Comparison of ENCODE assay signal across 9 cellular contexts in genomic region chr17:4639301-4640059, GRCh38. TPM values are rescaled to one million over a fixed set of nuclear protein-coding genes. Genes with fewer than 3 reads are reported as not detected.
DNase-seq lines count a peak whose midpoint lies in the region; ATAC-seq, FAIRE-seq and TF ChIP-seq lines count a peak whose summit lies in the region.
"Not testable (repeated sequence)": the region's sequence is repeated elsewhere in the genome, so short reads cannot be mapped to it uniquely, and the experiment has no call there.
"Had no signal": no experiment of that assay in that cellular context is flagged by ENCODE, and none has a peak within 500 bp of the region (broad histone marks: within the 10 kb centered on the region; RNA-seq: fewer than 3 reads in every experiment).

No MANE protein-coding gene starts in this region.

- not testable (repeated sequence) for H3K36me3 ChIP-seq in keratinocyte (ENCODE audit: control insufficient read depth in 2 of 2, extremely low read depth in 1 of 2, insufficient read depth in 2 of 2, low read length in 2 of 2)

- H3K4me1 Mint-ChIP-seq in activated T-cell treated with anti-CD3 and anti-CD28 coated beads, Interleukin-2, amount 50 U/mL, for 24 hours (ENCODE audit: low read depth): peaks cover 24% of the 10 kb centered on the region
- peaks cover 6 to 18% of the 10 kb centered on the region in 2 donors for H3K4me1 Mint-ChIP-seq in effector memory CD8-positive, alpha-beta T cell (ENCODE audit: low read depth in 2 of 2)

- not testable (repeated sequence) for H3K36me3 Mint-ChIP-seq in activated T-cell treated with anti-CD3 and anti-CD28 coated beads, Interleukin-2, amount 50 U/mL, for 24 hours (ENCODE audit: low read depth); effector memory CD8-positive, alpha-beta T cell (ENCODE audit: insufficient read depth)

- not testable (repeated sequence) for H3K27ac Mint-ChIP-seq in activated T-cell treated with anti-CD3 and anti-CD28 coated beads, Interleukin-2, amount 50 U/mL, for 24 hours; effector memory CD8-positive, alpha-beta T cell

- not testable (repeated sequence) for H3K4me3 ChIP-seq in keratinocyte (ENCODE audit: control insufficient read depth in 2 of 3, extremely low read depth in 1 of 3, insufficient read depth in 2 of 3, low read depth in 1 of 3, low read length in 3 of 3)
- peak overlapping the region in 4 of 7 experiments; percentile 12 to 37 (median 19) for H3K4me3 ChIP-seq in skin epidermis

- H3K9me1 ChIP-seq in keratinocyte (ENCODE audit: control insufficient read depth, extremely low read depth, insufficient read depth, low read length): not testable (repeated sequence)

- peak; percentile 92 for FAIRE-seq in GM12892 (lab: Jason Lieb, UNC)
- not testable (repeated sequence) for FAIRE-seq in keratinocyte (lab: Jason Lieb, UNC)

- TF ChIP-seq CTCF in keratinocyte (optimal IDR thresholded peaks at IDR 0.05 in 1 of 3, IDR thresholded peaks at IDR 0.05 in 1 of 3, conservative IDR thresholded peaks at IDR 0.05 in 1 of 3; ENCODE audit: extremely low read depth in 1 of 3, insufficient read depth in 2 of 3, low read length in 3 of 3): peak in 1 of 3 experiments; percentile 42

- not testable (repeated sequence) for H3K9ac ChIP-seq in keratinocyte (ENCODE audit: control insufficient read depth, extremely low read depth, insufficient read depth, low read length)

- H4K20me1 ChIP-seq in keratinocyte (ENCODE audit: control insufficient read depth, extremely low read depth, insufficient read depth, low read length): not testable (repeated sequence)

- H3K27me3 ChIP-seq in keratinocyte (ENCODE audit: control insufficient read depth, extremely low read depth, insufficient read depth, low read length): peaks cover 63% of the 10 kb centered on the region

- not testable (repeated sequence) for H3K4me1 ChIP-seq in keratinocyte (ENCODE audit: control insufficient read depth, extremely low read depth, insufficient read depth, low read length)

- in situ Hi-C loops in ACHN (cut with HindIII; ENCODE audit: low pct_ligation_motif_present, low pct_unique_long_range_greater_than_20kb, low sequenced_read_pairs); SK-MEL-5 (cut with HindIII; ENCODE audit: low pct_unique_long_range_greater_than_20kb, low sequenced_read_pairs): not testable (repeated sequence)

- ATAC-seq in effector memory CD8-positive, alpha-beta T cell (replicated peaks): peak; percentile 76

- H3K4me3 Mint-ChIP-seq in activated T-cell treated with anti-CD3 and anti-CD28 coated beads, Interleukin-2, amount 50 U/mL, for 24 hours: not testable (repeated sequence)
- peak overlapping the region; percentile 40 to 46 for H3K4me3 Mint-ChIP-seq in effector memory CD8-positive, alpha-beta T cell

- H3K79me2 ChIP-seq in keratinocyte (ENCODE audit: control insufficient read depth, insufficient read depth, low read length): not testable (repeated sequence)

- TF ChIP-seq POLR2A in GM12892 (IDR thresholded peaks at IDR 0.05; ENCODE audit: low read depth, low read length): not testable (repeated sequence)

- not testable (repeated sequence) for H3K9me3 Mint-ChIP-seq in activated T-cell treated with anti-CD3 and anti-CD28 coated beads, Interleukin-2, amount 50 U/mL, for 24 hours; effector memory CD8-positive, alpha-beta T cell

- dilution Hi-C loops in keratinocyte (cut with MboI; ENCODE audit: extremely low pct_ligation_motif_present, low sequenced_read_pairs): not testable (repeated sequence)

- H3K27ac ChIP-seq in keratinocyte (ENCODE audit: control insufficient read depth, insufficient read depth, low read length); skin epidermis: not testable (repeated sequence)

- not testable (repeated sequence) for H3K9me3 ChIP-seq in keratinocyte (ENCODE audit: control insufficient read depth, low read depth, low read length)

- H2AFZ ChIP-seq in keratinocyte (ENCODE audit: control insufficient read depth, low read length): not testable (repeated sequence)

- H3K4me2 ChIP-seq in keratinocyte (ENCODE audit: control insufficient read depth, extremely low read depth, insufficient read depth, low read depth, low read length): peak overlapping the region; percentile 16

- peak; percentile 43 for DNase-seq in ACHN
- DNase-seq in GM12892 (ENCODE audit: insufficient read length); keratinocyte (ENCODE audit: low read depth, low spot score): not testable (repeated sequence)
- peak; percentile 10 to 20 for DNase-seq in NCI-H1930 (lab: John Stamatoyannopoulos, UW)
- DNase-seq in SK-MEL-5 (ENCODE audit: low read depth, low spot score): peak; percentile 30
- peak; percentile 40 for DNase-seq in activated T-cell treated with anti-CD3 and anti-CD28 coated beads, Interleukin-2, amount 50 U/mL, for 24 hours
- peak in 1 of 3 experiments; percentile 4 for DNase-seq in effector memory CD8-positive, alpha-beta T cell

- H3K27me3 Mint-ChIP-seq in activated T-cell treated with anti-CD3 and anti-CD28 coated beads, Interleukin-2, amount 50 U/mL, for 24 hours: peaks cover 86% of the 10 kb centered on the region
- peaks cover 85 to 94% of the 10 kb centered on the region in 2 donors for H3K27me3 Mint-ChIP-seq in effector memory CD8-positive, alpha-beta T cell

RNA-seq across cellular contexts. Expression of gene ALOX15, which starts 2.0 kb away (rescaled TPM):
- not detected for polyA plus RNA-seq in GM12892 (2012; ENCODE audit: missing spikeins)
- not detected in 2 replicates for total RNA-seq in SK-MEL-5 (2014; rRNA removed; shearing (Covaris generic))
- polyA plus RNA-seq in SK-MEL-5 (2015; cell fraction: cytosol; rRNA removed): not detected in 2 replicates
- polyA plus RNA-seq in SK-MEL-5 (2015; cell fraction: nucleus; rRNA removed): not detected in 2 replicates
- polyA plus RNA-seq in keratinocyte: 0.02 to 0.04 TPM (median 0.04 TPM) in 3 replicates
- not detected for polyA plus RNA-seq in keratinocyte (2011; ENCODE audit: low read depth)
- polyA plus RNA-seq in keratinocyte (2011; cell fraction: cytosol; rRNA removed): 0.04 TPM in 1 of 2 replicates, not detected in the other
- polyA plus RNA-seq in keratinocyte (2011; cell fraction: nucleus; rRNA removed): not detected in 2 replicates
- polyA plus RNA-seq in keratinocyte (2012; ENCODE audit: low replicate concordance): not detected in 2 replicates
- not detected in 3 replicates for polyA minus RNA-seq in keratinocyte
- polyA minus RNA-seq in keratinocyte (2011; cell fraction: cytosol; rRNA and poly(A)+ RNA removed): not detected
- not detected in 2 replicates for polyA minus RNA-seq in keratinocyte (2011; cell fraction: nucleus; rRNA and poly(A)+ RNA removed)
- polyA plus RNA-seq: AG04450 had no signal

RNA-seq across cellular contexts. Expression of gene SMTNL2, which starts 55.2 kb away (rescaled TPM):
- polyA plus RNA-seq in GM12892 (2012; ENCODE audit: missing spikeins): not detected
- total RNA-seq in SK-MEL-5 (2014; rRNA removed; shearing (Covaris generic)): 0.32 TPM in 1 of 2 replicates, not detected in the other
- polyA plus RNA-seq in SK-MEL-5 (2015; cell fraction: cytosol; rRNA removed): 0.11 and 0.16 TPM in 2 replicates
- polyA plus RNA-seq in SK-MEL-5 (2015; cell fraction: nucleus; rRNA removed): not detected in 2 replicates
- polyA plus RNA-seq in keratinocyte: not detected in 3 replicates
- not detected for polyA plus RNA-seq in keratinocyte (2011; ENCODE audit: low read depth)
- polyA plus RNA-seq in keratinocyte (2011; cell fraction: cytosol; rRNA removed): not detected in 2 replicates
- polyA plus RNA-seq in keratinocyte (2011; cell fraction: nucleus; rRNA removed): not detected in 2 replicates
- not detected in 2 replicates for polyA plus RNA-seq in keratinocyte (2012; ENCODE audit: low replicate concordance)
- not detected in 3 replicates for polyA minus RNA-seq in keratinocyte
- polyA minus RNA-seq in keratinocyte (2011; cell fraction: cytosol; rRNA and poly(A)+ RNA removed): not detected
- polyA minus RNA-seq in keratinocyte (2011; cell fraction: nucleus; rRNA and poly(A)+ RNA removed): not detected in 2 replicates
